In the genomic region with DNA sequence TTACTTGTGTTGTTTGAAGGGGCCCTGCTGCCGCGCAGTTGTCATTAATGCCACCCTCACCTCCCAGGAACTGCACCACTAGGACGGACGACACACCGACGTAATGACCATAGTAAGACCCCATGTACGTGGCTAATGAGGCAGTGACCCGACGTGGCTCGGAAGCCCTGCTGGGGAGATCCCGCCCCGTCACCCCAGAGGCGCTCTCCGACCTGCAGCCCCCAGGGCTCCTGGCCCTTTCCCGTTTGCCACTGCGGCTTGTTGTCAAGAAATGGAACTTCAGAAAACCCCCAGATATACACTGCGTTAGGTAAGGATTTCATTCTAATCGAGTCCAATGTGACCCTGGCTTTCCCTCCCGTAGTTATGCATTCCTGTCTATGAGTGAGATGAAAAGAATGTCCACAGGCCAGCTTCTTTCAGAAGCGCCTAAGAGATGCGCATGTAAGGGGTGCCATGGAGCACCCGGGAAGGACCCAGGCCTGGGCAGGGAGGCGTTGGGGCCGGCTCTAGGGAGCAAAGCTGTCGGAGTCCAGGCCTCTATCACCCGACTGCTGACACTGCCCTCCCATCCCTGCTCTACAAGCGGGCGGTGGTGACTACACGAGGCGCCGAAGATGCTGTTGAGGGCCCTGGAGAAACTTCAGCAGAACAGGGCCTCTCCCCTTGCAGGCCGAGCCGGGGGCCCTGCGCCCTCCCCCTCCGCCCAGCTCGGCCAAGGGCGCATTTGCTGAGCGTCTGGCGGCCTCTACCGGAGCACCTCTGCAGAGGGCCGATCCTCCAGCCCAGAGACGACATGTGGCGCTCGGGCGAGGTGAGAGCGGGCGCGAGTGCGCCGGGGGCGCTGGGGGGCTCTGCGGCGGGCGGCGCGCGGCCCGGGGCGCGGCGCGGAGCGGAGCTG, we compare ENCODE assay signal across 8 cellular contexts. TPM values are rescaled to one million over a fixed set of nuclear protein-coding genes. Genes with fewer than 3 reads are reported as not detected.
DNase-seq lines count a peak whose midpoint lies in the region; ATAC-seq, FAIRE-seq and TF ChIP-seq lines count a peak whose summit lies in the region.

TSS of gene GABRA5 (plus strand) at position 765 of the 901 bp plus-strand sequence. CDS start 2,187 bp downstream, outside the sequence.

- H3K27ac ChIP-seq in H1 (ENCODE audit: low read depth, low read length): no peak within 1 kb of the TSS
- H3K27ac ChIP-seq in ovary: no peak within 1 kb of the TSS

- H3K18ac ChIP-seq in H1 (ENCODE audit: extremely low read depth, low read length): peak within 1 kb of the TSS; percentile 71

- H2BK15ac ChIP-seq in H1 (ENCODE audit: low read length): no peak within 1 kb of the TSS

- H3K4me2 ChIP-seq in H1 (ENCODE audit: insufficient read depth in 1 of 2, low read depth in 2 of 2, low read length in 2 of 2): peak within 1 kb of the TSS; percentile 85 to 86

- intact Hi-C loops in ovary (cut with DNase I): no loop called here

- TF ChIP-seq EP300 in H1 (IDR thresholded peaks at IDR 0.05; ENCODE audit: borderline replicate concordance in 1 of 2, low read depth in 2 of 2, low read length in 2 of 2): no peak
- no peak for TF ChIP-seq EP300 in ovary (IDR thresholded peaks at IDR 0.05)

- H3K9ac ChIP-seq in H1 (replicated peaks in 1 of 4; ENCODE audit: extremely low read depth in 1 of 4, low read depth in 3 of 4, low read length in 3 of 4): peak within 1 kb of the TSS in 2 of 4 experiments; percentile 5 to 82; a peak in 4 of 7 replicates

- H3K36me3 ChIP-seq in H1 (ENCODE audit: control insufficient read depth in 2 of 4, insufficient read depth in 4 of 4, low read length in 3 of 4) (peaks cover 0 to 3% (median 0%) of the 10 kb centered on the region in 4 experiments; a peak in 1 of 8 replicates), ovary (no peaks in the 10 kb centered on the region)

- no peak within 1 kb of the TSS for H4K91ac ChIP-seq in H1 (replicated peaks; ENCODE audit: insufficient read length, low read length)

- CTCF ChIA-PET in H1 (lab: Charles Lee; ENCODE audit: partially characterized antibody): interaction anchor here (0.7 to 2.3 kb wide), 6 partner anchors 28 to 817 kb away, joined by 3 to 9 read pairs (median 3); no protein-coding TSS in a partner anchor

- H3K27me3 ChIP-seq in H1 (replicated peaks in 1 of 4; ENCODE audit: control insufficient read depth in 3 of 4, extremely low read depth in 1 of 4, insufficient read depth in 3 of 4, low read length in 3 of 4) (peaks cover 8 to 39% (median 24%) of the 10 kb centered on the region in 4 experiments), ovary (no peaks in the 10 kb centered on the region)

- 12% methylated on average over 57 of the region's 63 CpGs; no CpG with 5 or more reads in 1 of the 2 experiments for WGBS in H1 (ENCODE audit: extremely low coverage in 1 of 2, insufficient coverage in 1 of 2, insufficient read length in 1 of 2, insufficient replicate concordance in 2 of 2, low coverage in 1 of 2, low lambda C conversion rate in 2 of 2, missing lambda C conversion rate in 1 of 2), 2 experiments
- WGBS in ovary, 3 donors: 8 to 17% (median 9%) methylated on average over 41 to 63 of the region's 63 CpGs

- peak; percentile 69 for DNase-seq in Caki2 (ENCODE audit: low read depth)
- peak; percentile 1 for DNase-seq in NCI-H146 treated with DMSO at 0.1 percent for 48 hours (lab: John Stamatoyannopoulos, UW; ENCODE audit: unreplicated experiment)
- DNase-seq in H1 (ENCODE audit: low read depth in 1 of 2, low spot score in 2 of 2): peak in 1 of 2 experiments; percentile 83
- DNase-seq in middle frontal gyrus (ENCODE audit: extremely low spot score, low spot score): peak; percentile 26
- no peak for DNase-seq in effector CD4-positive, alpha-beta T cell
- no peak for DNase-seq in activated T-cell treated with anti-CD3 and anti-CD28 coated beads, Interleukin-2, amount 50 U/mL, for 1 hour
- DNase-seq in ovary: no peak

- H4K8ac ChIP-seq in H1 (ENCODE audit: extremely low read depth, insufficient read depth, low read length): peak within 1 kb of the TSS; percentile 80; the same call in 1 of the 2 replicates

- no peak within 1 kb of the TSS for H2AK5ac ChIP-seq in H1 (ENCODE audit: low read depth, low read length)

- H3K9me3 ChIP-seq in H1 (ENCODE audit: insufficient read depth in 2 of 2, low read depth in 1 of 2, low read length in 1 of 2) (no peaks in the 10 kb centered on the region), ovary (no peaks in the 10 kb centered on the region)

- H3K4me1 ChIP-seq in H1 (replicated peaks in 1 of 4; ENCODE audit: control insufficient read depth in 3 of 4, insufficient read depth in 4 of 4, low read length in 3 of 4) (peaks cover 0 to 13% (median 6%) of the 10 kb centered on the region in 4 experiments; a peak in 5 of 7 replicates), ovary (ENCODE audit: insufficient read depth) (no peaks in the 10 kb centered on the region)

- H2BK12ac ChIP-seq in H1 (ENCODE audit: low read depth, low read length): peak within 1 kb of the TSS; percentile 75; the same call in 1 of the 2 replicates

- peak within 1 kb of the TSS; percentile 65 for H2AFZ ChIP-seq in H1 (ENCODE audit: low read length)

- H2BK5ac ChIP-seq in H1 (ENCODE audit: low read depth, low read length): no peak within 1 kb of the TSS

- no peak within 1 kb of the TSS for H4K5ac ChIP-seq in H1 (ENCODE audit: insufficient read length, low read depth, low read length)

- no peak within 1 kb of the TSS for H3K14ac ChIP-seq in H1 (ENCODE audit: insufficient read length)

- no peak within 1 kb of the TSS for H3K56ac ChIP-seq in H1 (replicated peaks; ENCODE audit: insufficient read length, low read depth, low read length)

- H3K23ac ChIP-seq in H1 (ENCODE audit: insufficient read length): no peak within 1 kb of the TSS

- POLR2A ChIA-PET in H1 (lab: Charles Lee; ENCODE audit: partially characterized antibody): interaction anchor here (1.7 kb wide), 1 partner anchor 27 kb away, joined by 4 read pairs; no protein-coding TSS in a partner anchor

- in situ Hi-C loops in Caki2 (cut with HindIII; ENCODE audit: low pct_unique_long_range_greater_than_20kb, low sequenced_read_pairs): no loop called here

- H3K4ac ChIP-seq in H1 (replicated peaks; ENCODE audit: insufficient read length, low read depth, low read length): no peak within 1 kb of the TSS

- TF ChIP-seq POLR2A in H1 (IDR thresholded peaks at IDR 0.05; ENCODE audit: control extremely low read depth in 1 of 2, low read depth in 2 of 2, low read length in 2 of 2): no peak
- no peak for TF ChIP-seq POLR2A in ovary (IDR thresholded peaks at IDR 0.05)

- FAIRE-seq in H1 (lab: Jason Lieb, UNC): no peak

- H3K4me3 ChIP-seq in H1 (ENCODE audit: extremely low read depth in 1 of 4, insufficient read depth in 2 of 4, low read depth in 3 of 4, low read length in 4 of 4) (peak within 1 kb of the TSS; percentile 27 to 76 (median 53)), ovary (no peak within 1 kb of the TSS)

- no peaks in the 10 kb centered on the region for H3K79me1 ChIP-seq in H1 (ENCODE audit: low read depth, low read length)

- H3K79me2 ChIP-seq in H1 (ENCODE audit: control insufficient read depth in 1 of 2, insufficient read depth in 2 of 2, low read length in 2 of 2): no peaks in the 10 kb centered on the region

- H2BK20ac ChIP-seq in H1 (ENCODE audit: low read length): peak within 1 kb of the TSS; percentile 9; the same call in 1 of the 2 replicates

- peaks cover 14% of the 10 kb centered on the region for H3K23me2 ChIP-seq in H1 (ENCODE audit: low read depth, low read length)

- peak; percentile 60 to 74 (median 63) for TF ChIP-seq CTCF in H1 (IDR thresholded peaks at IDR 0.05; ENCODE audit: control extremely low read depth in 1 of 3, insufficient read depth in 1 of 3, low read depth in 1 of 3, low read length in 3 of 3)
- no peak for TF ChIP-seq CTCF in ovary (IDR thresholded peaks at IDR 0.05)

- peak; percentile 83 to 90 for TF ChIP-seq RAD21 in H1 (IDR thresholded peaks at IDR 0.05 in 1 of 2, conservative IDR thresholded peaks at IDR 0.05 in 1 of 2; ENCODE audit: low read depth in 2 of 2, low read length in 2 of 2)

- no peak within 1 kb of the TSS for H2BK120ac ChIP-seq in H1 (replicated peaks; ENCODE audit: low read depth, low read length)

- H4K20me1 ChIP-seq in H1 (replicated peaks in 1 of 2; ENCODE audit: control insufficient read depth in 1 of 2, insufficient read depth in 2 of 2, low read length in 2 of 2): peaks cover 0 to 2% of the 10 kb centered on the region in 2 experiments

- ATAC-seq in HG03196 (IDR thresholded peaks at IDR 0.05; ENCODE audit: unreplicated experiment): no peak

TF ChIP-seq in H1, 55 proteins besides CTCF, POLR2A, EP300 and RAD21 (continues in another document):
- TF ChIP-seq CREB1 (IDR thresholded peaks at IDR 0.05): no peak; the same call in 1 of the 2 replicates
- no peak for TF ChIP-seq ZNF274 (IDR thresholded peaks at IDR 0.05; ENCODE audit: borderline replicate concordance, extremely low read depth, low read length)
- TF ChIP-seq RNF2 (IDR thresholded peaks at IDR 0.05; ENCODE audit: borderline replicate concordance, low read depth, low read length, missing control alignments, poor library complexity, severe bottlenecking): no peak
- TF ChIP-seq, protein P1, sequence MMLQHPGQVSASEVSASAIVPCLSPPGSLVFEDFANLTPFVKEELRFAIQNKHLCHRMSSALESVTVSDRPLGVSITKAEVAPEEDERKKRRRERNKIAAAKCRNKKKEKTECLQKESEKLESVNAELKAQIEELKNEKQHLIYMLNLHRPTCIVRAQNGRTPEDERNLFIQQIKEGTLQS (IDR thresholded peaks at IDR 0.05; ENCODE audit: insufficient read depth, low read depth, low read length): no peak
- no peak for TF ChIP-seq SP2 (IDR thresholded peaks at IDR 0.05; ENCODE audit: low read length)
- no peak for TF ChIP-seq SP1 (IDR thresholded peaks at IDR 0.05; ENCODE audit: low read depth, low read length)
- TF ChIP-seq BACH1 (IDR thresholded peaks at IDR 0.05; ENCODE audit: low read length): no peak
- no peak for TF ChIP-seq BRCA1 (IDR thresholded peaks at IDR 0.05; ENCODE audit: low read depth, low read length)
- TF ChIP-seq PHF8 (conservative IDR thresholded peaks at IDR 0.05; ENCODE audit: low read depth, low read length): no peak
- TF ChIP-seq TEAD4 (IDR thresholded peaks at IDR 0.05; ENCODE audit: low read depth, low read length): no peak

RNA-seq across cellular contexts. Expression of gene GABRA5, which starts in this region (rescaled TPM):
- 2.3 TPM in 2 replicates for total RNA-seq in Caki2 (2014; rRNA removed; shearing (Covaris generic); ENCODE audit: low replicate concordance)
- total RNA-seq in H1 (2021; fragmentation: NEBNext Ultra II Directional; extraction: Animal tissue kit (Norgen Biotek cat#: 25700)): 14.5 and 15.0 TPM in 2 replicates
- polyA plus RNA-seq in H1 (2011; rRNA removed): 27.1 and 29.6 TPM in 2 replicates
- polyA plus RNA-seq in H1 (2011; cell fraction: cytosol; rRNA removed): 32.0 TPM
- 51.6 TPM for polyA plus RNA-seq in H1 (2011; cell fraction: nucleus; rRNA removed)
- 16.1 to 18.4 TPM (median 17.9 TPM) in 4 replicates for polyA plus RNA-seq in H1 (2012, experiment 1 of 2)
- 5.3 TPM for polyA plus RNA-seq in H1 (2012, experiment 2 of 2)
- polyA plus RNA-seq in H1 (2013, experiment 1 of 2): 30.2 TPM
- polyA plus RNA-seq in H1 (2013, experiment 2 of 2): 31.6 TPM
- 51.4 and 64.8 TPM in 2 replicates for polyA minus RNA-seq in H1 (2011; rRNA and poly(A)+ RNA removed)
- 30.8 TPM for polyA minus RNA-seq in H1 (2011; cell fraction: cytosol; rRNA and poly(A)+ RNA removed)
- 38.6 TPM for polyA minus RNA-seq in H1 (2011; cell fraction: nucleus; rRNA and poly(A)+ RNA removed)
- total RNA-seq in ovary: under 1 TPM in 1 of 7 donors, not detected in 6; 0.33 TPM
- polyA plus RNA-seq in ovary: not detected

Comparison
In these comparisons a context has a peak if more than half of its experiments do, and no peak if none do; other contexts are left out.
1. RNA of gene GABRA5 (polyA plus RNA-seq): 5.3 to 51.6 TPM in H1; not detected in ovary; every median in the first group is over 4 times any median in the second.
2. DNase-seq: peak in Caki2 (single experiment), NCI-H146 treated with DMSO at 0.1 percent for 48 hours (single experiment) and middle frontal gyrus (single experiment); none in effector CD4-positive, alpha-beta T cell (single experiment), activated T-cell treated with anti-CD3 and anti-CD28 coated beads, Interleukin-2, amount 50 U/mL, for 1 hour (single experiment) and ovary (0 of 5).
3. CTCF ChIP-seq: peak in H1 (3 of 3); none in ovary (0 of 3).